1 cellular context compared by ENCODE assay signal in the genomic region with DNA sequence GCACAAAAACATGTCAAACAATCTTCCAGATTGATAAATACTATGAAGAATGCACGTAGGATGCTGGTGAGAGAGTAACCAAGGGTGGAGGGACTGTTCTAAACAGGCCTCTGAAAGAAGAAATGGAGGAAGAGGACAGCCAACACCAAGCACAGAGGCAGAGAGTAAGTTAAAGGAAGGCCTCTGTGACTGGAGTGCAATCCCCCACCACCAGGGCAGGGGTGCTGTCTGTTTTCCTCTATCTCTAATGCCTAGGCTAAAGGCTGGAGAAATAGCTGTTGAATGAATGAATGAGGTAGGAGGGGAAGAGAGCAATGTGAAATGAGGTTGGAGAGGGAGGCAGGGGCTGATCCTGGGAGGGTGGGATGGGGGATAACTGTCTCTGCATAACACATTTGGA.
TF ChIP-seq lines count a peak whose summit lies in the region.

No MANE protein-coding gene starts in this region.

TF ChIP-seq in WTC11, 78 proteins besides CTCF, POLR2A, EP300 and RAD21 (continued from another document):
- TF ChIP-seq, protein P1, sequence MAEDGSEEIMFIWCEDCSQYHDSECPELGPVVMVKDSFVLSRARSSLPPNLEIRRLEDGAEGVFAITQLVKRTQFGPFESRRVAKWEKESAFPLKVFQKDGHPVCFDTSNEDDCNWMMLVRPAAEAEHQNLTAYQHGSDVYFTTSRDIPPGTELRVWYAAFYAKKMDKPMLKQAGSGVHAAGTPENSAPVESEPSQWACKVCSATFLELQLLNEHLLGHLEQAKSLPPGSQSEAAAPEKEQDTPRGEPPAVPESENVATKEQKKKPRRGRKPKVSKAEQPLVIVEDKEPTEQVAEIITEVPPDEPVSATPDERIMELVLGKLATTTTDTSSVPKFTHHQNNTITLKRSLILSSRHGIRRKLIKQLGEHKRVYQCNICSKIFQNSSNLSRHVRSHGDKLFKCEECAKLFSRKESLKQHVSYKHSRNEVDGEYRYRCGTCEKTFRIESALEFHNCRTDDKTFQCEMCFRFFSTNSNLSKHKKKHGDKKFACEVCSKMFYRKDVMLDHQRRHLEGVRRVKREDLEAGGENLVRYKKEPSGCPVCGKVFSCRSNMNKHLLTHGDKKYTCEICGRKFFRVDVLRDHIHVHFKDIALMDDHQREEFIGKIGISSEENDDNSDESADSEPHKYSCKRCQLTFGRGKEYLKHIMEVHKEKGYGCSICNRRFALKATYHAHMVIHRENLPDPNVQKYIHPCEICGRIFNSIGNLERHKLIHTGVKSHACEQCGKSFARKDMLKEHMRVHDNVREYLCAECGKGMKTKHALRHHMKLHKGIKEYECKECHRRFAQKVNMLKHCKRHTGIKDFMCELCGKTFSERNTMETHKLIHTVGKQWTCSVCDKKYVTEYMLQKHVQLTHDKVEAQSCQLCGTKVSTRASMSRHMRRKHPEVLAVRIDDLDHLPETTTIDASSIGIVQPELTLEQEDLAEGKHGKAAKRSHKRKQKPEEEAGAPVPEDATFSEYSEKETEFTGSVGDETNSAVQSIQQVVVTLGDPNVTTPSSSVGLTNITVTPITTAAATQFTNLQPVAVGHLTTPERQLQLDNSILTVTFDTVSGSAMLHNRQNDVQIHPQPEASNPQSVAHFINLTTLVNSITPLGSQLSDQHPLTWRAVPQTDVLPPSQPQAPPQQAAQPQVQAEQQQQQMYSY (CRISPR knock-in tag; IDR thresholded peaks at IDR 0.05): no peak
- TF ChIP-seq CREM (CRISPR knock-in tag; IDR thresholded peaks at IDR 0.05): no peak
- TF ChIP-seq FOXK1 (CRISPR knock-in tag; IDR thresholded peaks at IDR 0.05): no peak
- no peak for TF ChIP-seq GABPB1 (CRISPR knock-in tag; IDR thresholded peaks at IDR 0.05)
- TF ChIP-seq NR2C2 (CRISPR knock-in tag; IDR thresholded peaks at IDR 0.05): no peak
- no peak for TF ChIP-seq ZNF423 (CRISPR knock-in tag; IDR thresholded peaks at IDR 0.05)
- no peak for TF ChIP-seq HMGA2 (CRISPR knock-in tag; IDR thresholded peaks at IDR 0.05)
- TF ChIP-seq, protein P2, sequence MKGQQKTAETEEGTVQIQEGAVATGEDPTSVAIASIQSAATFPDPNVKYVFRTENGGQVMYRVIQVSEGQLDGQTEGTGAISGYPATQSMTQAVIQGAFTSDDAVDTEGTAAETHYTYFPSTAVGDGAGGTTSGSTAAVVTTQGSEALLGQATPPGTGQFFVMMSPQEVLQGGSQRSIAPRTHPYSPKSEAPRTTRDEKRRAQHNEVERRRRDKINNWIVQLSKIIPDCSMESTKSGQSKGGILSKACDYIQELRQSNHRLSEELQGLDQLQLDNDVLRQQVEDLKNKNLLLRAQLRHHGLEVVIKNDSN (CRISPR knock-in tag; IDR thresholded peaks at IDR 0.05): no peak
